7 cellular contexts compared by ENCODE assay signal in genomic region chr4:128517739-128518510, GRCh38.
DNase-seq lines count a peak whose midpoint lies in the region; ATAC-seq and TF ChIP-seq lines count a peak whose summit lies in the region.

No MANE protein-coding gene starts in this region.

- intact Hi-C loops in dorsolateral prefrontal cortex (cut with DNase I), result no loop called here

- no peak for TF ChIP-seq CTCF in GM13977 (IDR thresholded peaks at IDR 0.05; ENCODE audit: extremely low read depth, insufficient read depth, missing control alignments)
- no peak for TF ChIP-seq CTCF in hepatocyte (IDR thresholded peaks at IDR 0.05; ENCODE audit: poor library complexity)
- TF ChIP-seq CTCF in dorsolateral prefrontal cortex (IDR thresholded peaks at IDR 0.05 in 54 of 56, conservative IDR thresholded peaks at IDR 0.05 in 2 of 56; ENCODE audit: low read depth in 1 of 56, partially characterized antibody in 56 of 56), result no peak

- peaks cover 5% of the 10 kb centered on the region for H3K27me3 Mint-ChIP-seq in activated naive CD8-positive, alpha-beta T cell treated with anti-CD3 and anti-CD28 coated beads for 36 hours

- peak overlapping the region; percentile 96 for H3K27ac ChIP-seq in hepatocyte
- peak overlapping the region in 2 of 59 donors; percentile 9 to 23 for H3K27ac ChIP-seq in dorsolateral prefrontal cortex

- DNase-seq in GM13977 (ENCODE audit: low spot score), result peak; percentile 76
- peak in 72 of 76 experiments; percentile 5 to 85 (median 59) for DNase-seq in HUDEP-2 (lab: John Stamatoyannopoulos, UW; ENCODE audit: unreplicated experiment in 76 of 76)
- peak; percentile 39 for DNase-seq in activated naive CD8-positive, alpha-beta T cell treated with anti-CD3 and anti-CD28 coated beads for 36 hours
- peak; percentile 69 for DNase-seq in hepatocyte (ENCODE audit: low spot score)
- DNase-seq in stimulated activated naive CD8-positive, alpha-beta T cell treated with anti-CD3 and anti-CD28 coated beads, Interleukin-15, Interleukin-2, amounts not matched to agents 100 U/mL and 50 U/mL, for 24 hours, result peak; percentile 8
- no peak for DNase-seq in dorsolateral prefrontal cortex

- H4K20me1 ChIP-seq in hepatocyte (ENCODE audit: insufficient read depth, poor library complexity, severe bottlenecking), result no peaks in the 10 kb centered on the region

- H3K36me3 Mint-ChIP-seq in activated naive CD8-positive, alpha-beta T cell treated with anti-CD3 and anti-CD28 coated beads for 36 hours, result peaks cover 7% of the 10 kb centered on the region

- H3K36me3 ChIP-seq in hepatocyte (replicated peaks; ENCODE audit: insufficient read depth, low read depth), result no peaks in the 10 kb centered on the region

- peaks cover 28% of the 10 kb centered on the region for H3K4me1 ChIP-seq in hepatocyte (ENCODE audit: insufficient read depth)

- no peaks in the 10 kb centered on the region for H3K9me3 ChIP-seq in hepatocyte (ENCODE audit: low read depth)

- peak; percentile 97 for ATAC-seq in GM21737 (IDR thresholded peaks at IDR 0.05; ENCODE audit: unreplicated experiment)
- ATAC-seq in stimulated activated naive CD8-positive, alpha-beta T cell treated with anti-CD3 and anti-CD28 coated beads, Interleukin-15, Interleukin-2, amounts not matched to agents 100 U/mL and 50 U/mL, for 24 hours, result peak; percentile 91

- H3K27ac Mint-ChIP-seq in activated naive CD8-positive, alpha-beta T cell treated with anti-CD3 and anti-CD28 coated beads for 36 hours, result peak overlapping the region; percentile 62

- peaks cover 24% of the 10 kb centered on the region for H3K4me1 Mint-ChIP-seq in activated naive CD8-positive, alpha-beta T cell treated with anti-CD3 and anti-CD28 coated beads for 36 hours

- no peak overlapping the region for H3K4me3 ChIP-seq in hepatocyte
- no peak overlapping the region for H3K4me3 ChIP-seq in dorsolateral prefrontal cortex

- WGBS in hepatocyte (ENCODE audit: low lambda C conversion rate, missing lambda C conversion rate), result 59% methylated on average over 5 of the region's 5 CpGs

- peak overlapping the region; percentile 5 for H2AFZ ChIP-seq in hepatocyte

- peaks cover 7% of the 10 kb centered on the region for H3K9me3 Mint-ChIP-seq in activated naive CD8-positive, alpha-beta T cell treated with anti-CD3 and anti-CD28 coated beads for 36 hours

- no peaks in the 10 kb centered on the region for H3K9me2 ChIP-seq in hepatocyte (replicated peaks; ENCODE audit: insufficient read depth)

- H3K79me2 ChIP-seq in hepatocyte, result no peaks in the 10 kb centered on the region

- H3K4me3 Mint-ChIP-seq in activated naive CD8-positive, alpha-beta T cell treated with anti-CD3 and anti-CD28 coated beads for 36 hours, result no peak overlapping the region

- H3K4me2 ChIP-seq in hepatocyte, result peak overlapping the region; percentile 44

- in situ Hi-C loops in GM13977 (cut with MboI; ENCODE audit: low pct_unique_long_range_greater_than_20kb, low sequenced_read_pairs, unreplicated experiment), result no loop called here

- H3K27me3 ChIP-seq in hepatocyte (no peaks in the 10 kb centered on the region), dorsolateral prefrontal cortex (no peaks in the 10 kb centered on the region)

Comparison
In these comparisons a context has a peak if more than half of its experiments do, and no peak if none do; other contexts are left out.
1. DNase-seq: peak in GM13977 (single experiment), HUDEP-2 (72 of 76), activated naive CD8-positive, alpha-beta T cell treated with anti-CD3 and anti-CD28 coated beads for 36 hours (single experiment), hepatocyte (single experiment) and stimulated activated naive CD8-positive, alpha-beta T cell treated with anti-CD3 and anti-CD28 coated beads, Interleukin-15, Interleukin-2, amounts not matched to agents 100 U/mL and 50 U/mL, for 24 hours (single experiment); none in dorsolateral prefrontal cortex (0 of 10).